In genomic region chr14:29463727-29464370, GRCh38 we compare ENCODE assay signal across 15 cellular contexts.
DNase-seq lines count a peak whose midpoint lies in the region; ATAC-seq and TF ChIP-seq lines count a peak whose summit lies in the region.
"Had no signal": no experiment of that assay in that cellular context is flagged by ENCODE, and none has a peak within 500 bp of the region (broad histone marks: within the 10 kb centered on the region; RNA-seq: fewer than 3 reads in every experiment).

No MANE protein-coding gene starts in this region.

- H3K4me3 Mint-ChIP-seq in nephron progenitor cell, result no peak overlapping the region
- H3K4me3 Mint-ChIP-seq: naive thymus-derived CD8-positive, alpha-beta T cell had no signal

- H3K36me3 ChIP-seq in ACC112 (ENCODE audit: insufficient read depth, low read length) (no peaks in the 10 kb centered on the region), IMR-90 (ENCODE audit: control insufficient read depth, insufficient read depth, low read length) (no peaks in the 10 kb centered on the region), esophagus muscularis mucosa (no peaks in the 10 kb centered on the region)

- H3K9ac ChIP-seq in IMR-90 (ENCODE audit: low read depth, low read length), result no peak overlapping the region

- TF ChIP-seq RAD21 in IMR-90 (IDR thresholded peaks at IDR 0.05; ENCODE audit: low read length), result peak; percentile 20; the same call in 1 of the 2 replicates

- no peak for TF ChIP-seq CTCF in IMR-90 (conservative IDR thresholded peaks at IDR 0.05; ENCODE audit: low read depth, low read length)
- TF ChIP-seq CTCF in esophagus muscularis mucosa (IDR thresholded peaks at IDR 0.05), result no peak
- TF ChIP-seq CTCF in nephron progenitor cell (IDR thresholded peaks at IDR 0.05), result no peak

- H3K27ac Mint-ChIP-seq in nephron progenitor cell, result no peak overlapping the region
- H3K27ac Mint-ChIP-seq: naive thymus-derived CD8-positive, alpha-beta T cell had no signal

- TF ChIP-seq EP300 in esophagus muscularis mucosa (IDR thresholded peaks at IDR 0.05), result no peak

- WGBS in IMR-90 (ENCODE audit: extremely low coverage in 2 of 2, insufficient read length in 1 of 2), 2 experiments, result no CpG with 5 or more reads among the region's 6 CpGs
- WGBS in esophagus muscularis mucosa, result 35% methylated on average over 6 of the region's 6 CpGs

- H4K91ac ChIP-seq in IMR-90 (ENCODE audit: insufficient read depth, low read depth, low read length), result no peak overlapping the region

- H3K4me1 ChIP-seq in ACC112 (ENCODE audit: control insufficient read depth, insufficient read depth, low read length, unreplicated experiment) (peaks cover 6% of the 10 kb centered on the region), IMR-90 (ENCODE audit: control insufficient read depth, insufficient read depth, low read length) (peaks cover 3% of the 10 kb centered on the region; the same call in 1 of the 2 replicates), esophagus muscularis mucosa (no peaks in the 10 kb centered on the region)

- H3K4me3 ChIP-seq in ACC112 (ENCODE audit: low read depth, low read length) (peak overlapping the region; percentile 13; the same call in 1 of the 2 replicates), IMR-90 (ENCODE audit: insufficient read depth, low read depth, low read length) (no peak overlapping the region), esophagus muscularis mucosa (no peak overlapping the region)

- dilution Hi-C loops in IMR-90 (cut with HindIII; ENCODE audit: low sequenced_read_pairs, unreplicated experiment), result no loop called here

- H3K79me1 ChIP-seq in IMR-90 (ENCODE audit: low read depth in 1 of 2, low read length in 2 of 2), result no peaks in the 10 kb centered on the region

- H2BK15ac ChIP-seq in IMR-90 (ENCODE audit: low read depth, low read length), result no peak overlapping the region

- no peak overlapping the region for H3K14ac ChIP-seq in IMR-90 (replicated peaks; ENCODE audit: low read depth, low read length)

- H3K79me2 ChIP-seq in ACC112 (ENCODE audit: control insufficient read depth, insufficient read depth, low read length, unreplicated experiment), result no peaks in the 10 kb centered on the region

- H2AFZ ChIP-seq in ACC112 (ENCODE audit: low read length, unreplicated experiment) (peak overlapping the region; percentile 87), IMR-90 (replicated peaks; ENCODE audit: low read length, poor library complexity) (no peak overlapping the region)

- H3K4me1 Mint-ChIP-seq in nephron progenitor cell, result no peaks in the 10 kb centered on the region
- H3K4me1 Mint-ChIP-seq: naive thymus-derived CD8-positive, alpha-beta T cell had no signal

- H3K56ac ChIP-seq in IMR-90 (ENCODE audit: extremely low read depth, insufficient read depth, low read length), result no peak overlapping the region

- H3K27ac ChIP-seq in ACC112 (ENCODE audit: low read depth, low read length), result no peak overlapping the region
- no peak overlapping the region for H3K27ac ChIP-seq in IMR-90 (ENCODE audit: insufficient read depth, low read length)
- no peak overlapping the region for H3K27ac ChIP-seq in esophagus muscularis mucosa (replicated peaks in 1 of 4)

- no peak overlapping the region for H3K18ac ChIP-seq in IMR-90 (ENCODE audit: low read depth, low read length)

- no peak overlapping the region for H3K4ac ChIP-seq in IMR-90 (ENCODE audit: low read depth, low read length)

- H3K9me1 ChIP-seq in IMR-90 (ENCODE audit: insufficient read depth, low read length), result no peaks in the 10 kb centered on the region

- no peak overlapping the region for H2BK5ac ChIP-seq in IMR-90 (ENCODE audit: low read depth, low read length, poor library complexity, severe bottlenecking)

- no peaks in the 10 kb centered on the region for H3K9me3 ChIP-seq in IMR-90 (ENCODE audit: control insufficient read depth, insufficient read depth, low read length)
- H3K9me3 ChIP-seq in esophagus muscularis mucosa, result no peaks in the 10 kb centered on the region

- no peak overlapping the region for H4K5ac ChIP-seq in IMR-90 (ENCODE audit: low read depth, low read length)

- H3K4me2 ChIP-seq in IMR-90 (ENCODE audit: low read depth, low read length), result no peak overlapping the region

- ATAC-seq in IMR-90 (ENCODE audit: low read depth) (no peak), HG03196 (IDR thresholded peaks at IDR 0.05; ENCODE audit: unreplicated experiment) (no peak)
- ATAC-seq: naive thymus-derived CD8-positive, alpha-beta T cell; right cardiac atrium; stimulated activated naive CD8-positive, alpha-beta T cell treated with anti-CD3 and anti-CD28 coated beads, Interleukin-15, Interleukin-2, amounts not matched to agents 100 U/mL and 50 U/mL, for 24 hours had no signal

- no peaks in the 10 kb centered on the region for H3K27me3 ChIP-seq in ACC112 (ENCODE audit: insufficient read depth, low read length)
- no peaks in the 10 kb centered on the region for H3K27me3 ChIP-seq in IMR-90 (ENCODE audit: control insufficient read depth, insufficient read depth, low read length)
- no peaks in the 10 kb centered on the region for H3K27me3 ChIP-seq in esophagus muscularis mucosa

- H3K23ac ChIP-seq in IMR-90 (ENCODE audit: low read depth, low read length), result no peak overlapping the region

- DNase-seq in IMR-90 (no peak), NCI-H748 treated with DMSO at 0.1 percent for 48 hours (lab: John Stamatoyannopoulos, UW) (peak; percentile 58), fibroblast of peridontal ligament (ENCODE audit: extremely low read depth) (peak; percentile 46), esophagus muscularis mucosa (ENCODE audit: extremely low spot score) (no peak), nephron progenitor cell (no peak), cortex of kidney (lab: John Stamatoyannopoulos, UW) (no peak)
- DNase-seq: KG1; kidney glomerular epithelial cell; naive thymus-derived CD8-positive, alpha-beta T cell; NCI-H510A; right cardiac atrium; Right ventricle myocardium superior; stimulated activated naive CD8-positive, alpha-beta T cell treated with anti-CD3 and anti-CD28 coated beads, Interleukin-15, Interleukin-2, amounts not matched to agents 100 U/mL and 50 U/mL, for 24 hours had no signal

- no peak for TF ChIP-seq POLR2A in IMR-90 (IDR thresholded peaks at IDR 0.05; ENCODE audit: low read depth, low read length)
- no peak for TF ChIP-seq POLR2A in esophagus muscularis mucosa (IDR thresholded peaks at IDR 0.05; ENCODE audit: low read depth)

- POLR2A ChIA-PET in IMR-90 (lab: Charles Lee; ENCODE audit: unreplicated experiment), result no interaction called here

- intact Hi-C loops in IMR-90 (cut with micrococcal nuclease) (loop anchor here (5.0 kb wide), 1 partner anchor 247 kb away; no protein-coding TSS in a partner anchor), esophagus muscularis mucosa (cut with DNase I) (no loop called here)

- H4K20me1 ChIP-seq in IMR-90 (ENCODE audit: insufficient read depth, low read length), result no peaks in the 10 kb centered on the region

- no peaks in the 10 kb centered on the region for H3K36me3 Mint-ChIP-seq in nephron progenitor cell (ENCODE audit: low read depth)
- H3K36me3 Mint-ChIP-seq: naive thymus-derived CD8-positive, alpha-beta T cell had no signal

- H3K9me3 Mint-ChIP-seq in nephron progenitor cell, result no peaks in the 10 kb centered on the region

- no peak overlapping the region for H2AK9ac ChIP-seq in IMR-90 (replicated peaks; ENCODE audit: low read depth, low read length, poor library complexity)

- no peak overlapping the region for H2BK20ac ChIP-seq in IMR-90 (ENCODE audit: low read depth, low read length)

- H3K27me3 Mint-ChIP-seq in nephron progenitor cell (ENCODE audit: low read depth, poor library complexity), result peaks cover 4% of the 10 kb centered on the region
- H3K27me3 Mint-ChIP-seq: naive thymus-derived CD8-positive, alpha-beta T cell had no signal

- no peak overlapping the region for H2BK120ac ChIP-seq in IMR-90 (ENCODE audit: low read depth, low read length)

- H2AK5ac ChIP-seq in IMR-90 (ENCODE audit: low read depth, low read length), result no peak overlapping the region

- CTCF ChIA-PET in IMR-90 (lab: Yijun Ruan, JAX), result interaction anchor here (0.6 to 0.7 kb wide), 3 partner anchors 9 to 127 kb away, joined by 3 read pairs; no protein-coding TSS in a partner anchor

- H4K8ac ChIP-seq in IMR-90 (ENCODE audit: low read depth in 2 of 2, low read length in 2 of 2), result no peak overlapping the region

- in situ Hi-C loops in IMR-90 (cut with MboI; ENCODE audit: low sequenced_read_pairs), result no loop called here

- no TSS peak for BruUV-seq in IMR-90 (replicated peaks; lab: Mats Ljungman, UMichigan)

TF ChIP-seq in IMR-90, 13 proteins besides CTCF, POLR2A, EP300 and RAD21:
- TF ChIP-seq BHLHE40 (IDR thresholded peaks at IDR 0.05; ENCODE audit: low read depth, low read length), result no peak
- TF ChIP-seq, protein P1, sequence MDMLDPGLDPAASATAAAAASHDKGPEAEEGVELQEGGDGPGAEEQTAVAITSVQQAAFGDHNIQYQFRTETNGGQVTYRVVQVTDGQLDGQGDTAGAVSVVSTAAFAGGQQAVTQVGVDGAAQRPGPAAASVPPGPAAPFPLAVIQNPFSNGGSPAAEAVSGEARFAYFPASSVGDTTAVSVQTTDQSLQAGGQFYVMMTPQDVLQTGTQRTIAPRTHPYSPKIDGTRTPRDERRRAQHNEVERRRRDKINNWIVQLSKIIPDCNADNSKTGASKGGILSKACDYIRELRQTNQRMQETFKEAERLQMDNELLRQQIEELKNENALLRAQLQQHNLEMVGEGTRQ (IDR thresholded peaks at IDR 0.05; ENCODE audit: low read depth, low read length), result no peak
- no peak for TF ChIP-seq MAZ (IDR thresholded peaks at IDR 0.05; ENCODE audit: borderline replicate concordance, low read depth, low read length)
- no peak for TF ChIP-seq SMC3 (IDR thresholded peaks at IDR 0.05; ENCODE audit: low read depth, low read length)
- no peak for TF ChIP-seq CEBPB (IDR thresholded peaks at IDR 0.05; ENCODE audit: low read depth, low read length)
- TF ChIP-seq, protein P2, sequence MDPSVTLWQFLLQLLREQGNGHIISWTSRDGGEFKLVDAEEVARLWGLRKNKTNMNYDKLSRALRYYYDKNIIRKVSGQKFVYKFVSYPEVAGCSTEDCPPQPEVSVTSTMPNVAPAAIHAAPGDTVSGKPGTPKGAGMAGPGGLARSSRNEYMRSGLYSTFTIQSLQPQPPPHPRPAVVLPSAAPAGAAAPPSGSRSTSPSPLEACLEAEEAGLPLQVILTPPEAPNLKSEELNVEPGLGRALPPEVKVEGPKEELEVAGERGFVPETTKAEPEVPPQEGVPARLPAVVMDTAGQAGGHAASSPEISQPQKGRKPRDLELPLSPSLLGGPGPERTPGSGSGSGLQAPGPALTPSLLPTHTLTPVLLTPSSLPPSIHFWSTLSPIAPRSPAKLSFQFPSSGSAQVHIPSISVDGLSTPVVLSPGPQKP (IDR thresholded peaks at IDR 0.05; ENCODE audit: borderline replicate concordance, low read depth, low read length), result no peak
- TF ChIP-seq CHD1 (IDR thresholded peaks at IDR 0.05; ENCODE audit: low read depth, low read length), result no peak
- no peak for TF ChIP-seq RFX5 (IDR thresholded peaks at IDR 0.05; ENCODE audit: low read depth, low read length)
- no peak for TF ChIP-seq FOS (IDR thresholded peaks at IDR 0.05; ENCODE audit: low read depth, low read length)

Comparison
In these comparisons a context has a peak if more than half of its experiments do, and no peak if none do; other contexts are left out.
1. DNase-seq: peak in NCI-H748 treated with DMSO at 0.1 percent for 48 hours (single experiment) and fibroblast of peridontal ligament (single experiment); none in IMR-90 (single experiment), esophagus muscularis mucosa (single experiment), nephron progenitor cell (single experiment) and cortex of kidney (single experiment).